8 cellular contexts compared by ENCODE assay signal in the genomic region with DNA sequence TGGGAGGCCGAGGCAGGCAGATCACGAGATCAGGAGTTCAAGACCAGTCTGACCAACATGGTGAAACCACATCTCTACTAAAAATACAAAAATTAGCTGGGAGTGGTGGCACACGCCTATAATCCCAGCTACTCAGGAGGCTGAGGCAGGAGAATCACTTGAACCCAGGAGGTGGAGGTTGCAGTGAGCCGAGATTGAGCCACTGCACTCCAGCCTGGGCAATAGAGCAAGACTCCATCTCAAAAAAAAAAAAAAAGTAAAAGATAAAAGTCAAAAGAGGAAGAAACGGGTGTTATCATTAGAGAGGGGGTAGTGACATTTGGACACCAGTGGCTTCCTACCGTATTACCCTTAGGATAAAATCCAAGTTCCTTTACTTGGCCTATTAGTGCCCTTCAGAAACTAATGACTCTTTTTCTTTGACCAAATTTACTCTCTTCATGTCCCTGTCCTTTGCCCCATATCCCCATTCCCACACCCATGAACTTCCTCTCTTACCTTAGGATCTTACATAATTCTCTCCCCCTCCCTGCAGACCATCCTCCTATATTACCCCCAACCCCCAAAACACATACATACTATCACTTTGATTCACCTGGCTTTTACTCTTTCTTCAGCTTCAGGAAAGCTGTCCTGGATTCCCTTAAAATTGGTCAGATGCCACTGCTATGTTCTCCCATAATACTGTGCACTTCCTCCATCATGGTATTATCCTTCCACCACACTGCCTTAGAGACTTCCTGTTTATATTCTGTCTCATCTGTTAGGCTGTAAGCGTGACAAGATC. TPM values are rescaled to one million over a fixed set of nuclear protein-coding genes. Genes with fewer than 3 reads are reported as not detected.
DNase-seq lines count a peak whose midpoint lies in the region; ATAC-seq and TF ChIP-seq lines count a peak whose summit lies in the region.
"Not testable (repeated sequence)": the region's sequence is repeated elsewhere in the genome, so short reads cannot be mapped to it uniquely, and the experiment has no call there.

No MANE protein-coding gene starts in this region.

- peaks cover 13% of the 10 kb centered on the region for H3K4me1 ChIP-seq in suprapubic skin

- intact Hi-C loops in CD4-positive, alpha-beta T cell (cut with DNase I, micrococcal nuclease) = loop anchor here in 1 of 2 experiments (2.0 to 5.0 kb wide), 3 partner anchors 90 to 500 kb away; a partner anchor contains a TSS

- peak overlapping the region; percentile 80 for H3K27ac Mint-ChIP-seq in CD4-positive, alpha-beta T cell
- peak overlapping the region; percentile 65 for H3K27ac Mint-ChIP-seq in activated CD4-positive, alpha-beta memory T cell treated with anti-CD3 and anti-CD28 coated beads, Interleukin-2, amount 10 ng/mL, durations not matched to agents 7 days and 5 days
- H3K27ac Mint-ChIP-seq in naive thymus-derived CD8-positive, alpha-beta T cell = peak overlapping the region; percentile 75 to 94 (median 87)

- not testable (repeated sequence) for H3K4me3 ChIP-seq in foreskin fibroblast (ENCODE audit: low read depth in 1 of 2, low read length in 2 of 2); suprapubic skin

- not testable (repeated sequence) for H3K9me3 Mint-ChIP-seq in CD4-positive, alpha-beta T cell; activated CD4-positive, alpha-beta memory T cell treated with anti-CD3 and anti-CD28 coated beads, Interleukin-2, amount 10 ng/mL, durations not matched to agents 7 days and 5 days
- peaks cover 0 to 10% (median 0%) of the 10 kb centered on the region in 9 donors for H3K9me3 Mint-ChIP-seq in naive thymus-derived CD8-positive, alpha-beta T cell

- 79% methylated on average over 7 of the region's 7 CpGs for WGBS in suprapubic skin

- not testable (repeated sequence) for H3K9me3 ChIP-seq in CD4-positive, alpha-beta T cell (ENCODE audit: control insufficient read depth, low read length); suprapubic skin

- POLR2A ChIA-PET in CD4-positive, alpha-beta T cell (lab: Charles Lee) = interaction anchor here (1.1 kb wide), 1 partner anchor 54 kb away, joined by 5 read pairs; no protein-coding TSS in a partner anchor
- POLR2A ChIA-PET in activated CD4-positive, alpha-beta memory T cell treated with anti-CD3 and anti-CD28 coated beads, Interleukin-2, amount 10 ng/mL, durations not matched to agents 7 days and 5 days (lab: Charles Lee) = interaction anchor here (1.1 kb wide), 1 partner anchor 32 kb away, joined by 3 read pairs; no protein-coding TSS in a partner anchor
- POLR2A ChIA-PET in naive thymus-derived CD8-positive, alpha-beta T cell (lab: Charles Lee) = interaction anchor here (0.5 to 1.2 kb wide), 3 partner anchors 27 to 292 kb away, joined by 3 to 4 read pairs (median 3); a partner anchor contains a TSS

- peaks cover 49% of the 10 kb centered on the region for H3K4me1 Mint-ChIP-seq in CD4-positive, alpha-beta T cell (ENCODE audit: low read depth)
- H3K4me1 Mint-ChIP-seq in activated CD4-positive, alpha-beta memory T cell treated with anti-CD3 and anti-CD28 coated beads, Interleukin-2, amount 10 ng/mL, durations not matched to agents 7 days and 5 days = peaks cover 47% of the 10 kb centered on the region
- peaks cover 21 to 52% (median 46%) of the 10 kb centered on the region in 4 donors for H3K4me1 Mint-ChIP-seq in naive thymus-derived CD8-positive, alpha-beta T cell

- not testable (repeated sequence) for TF ChIP-seq POLR2A in suprapubic skin (IDR thresholded peaks at IDR 0.05)

- H3K27me3 Mint-ChIP-seq in CD4-positive, alpha-beta T cell; activated CD4-positive, alpha-beta memory T cell treated with anti-CD3 and anti-CD28 coated beads, Interleukin-2, amount 10 ng/mL, durations not matched to agents 7 days and 5 days; naive thymus-derived CD8-positive, alpha-beta T cell: not testable (repeated sequence)

- H3K27me3 ChIP-seq in CD4-positive, alpha-beta T cell (ENCODE audit: control insufficient read depth, insufficient read depth, low read length); suprapubic skin: not testable (repeated sequence)

- TF ChIP-seq EP300 in suprapubic skin (IDR thresholded peaks at IDR 0.05) = not testable (repeated sequence)

- peak overlapping the region; percentile 50 for H3K27ac ChIP-seq in CD4-positive, alpha-beta T cell (ENCODE audit: low read depth, low read length)
- peak overlapping the region; percentile 8 for H3K27ac ChIP-seq in suprapubic skin

- CTCF ChIA-PET in CD4-positive, alpha-beta T cell (lab: Charles Lee); activated CD4-positive, alpha-beta memory T cell treated with anti-CD3 and anti-CD28 coated beads, Interleukin-2, amount 10 ng/mL, durations not matched to agents 7 days and 5 days (lab: Charles Lee): not testable (repeated sequence)

- H3K4me3 Mint-ChIP-seq in CD4-positive, alpha-beta T cell = peak overlapping the region; percentile 71
- peak overlapping the region; percentile 33 for H3K4me3 Mint-ChIP-seq in activated CD4-positive, alpha-beta memory T cell treated with anti-CD3 and anti-CD28 coated beads, Interleukin-2, amount 10 ng/mL, durations not matched to agents 7 days and 5 days
- peak overlapping the region; percentile 4 to 74 (median 62) for H3K4me3 Mint-ChIP-seq in naive thymus-derived CD8-positive, alpha-beta T cell

- TF ChIP-seq CTCF in CD4-positive, alpha-beta T cell (IDR thresholded peaks at IDR 0.05); foreskin fibroblast (IDR thresholded peaks at IDR 0.05; ENCODE audit: low read depth, low read length); suprapubic skin (IDR thresholded peaks at IDR 0.05): not testable (repeated sequence)

- H3K36me3 ChIP-seq in suprapubic skin = not testable (repeated sequence)

- H3K36me3 Mint-ChIP-seq in CD4-positive, alpha-beta T cell (ENCODE audit: low read depth) = peaks cover 15% of the 10 kb centered on the region
- H3K36me3 Mint-ChIP-seq in activated CD4-positive, alpha-beta memory T cell treated with anti-CD3 and anti-CD28 coated beads, Interleukin-2, amount 10 ng/mL, durations not matched to agents 7 days and 5 days (ENCODE audit: low read depth) = peaks cover 24% of the 10 kb centered on the region
- not testable (repeated sequence) for H3K36me3 Mint-ChIP-seq in naive thymus-derived CD8-positive, alpha-beta T cell

- ATAC-seq in CD4-positive, alpha-beta T cell (ENCODE audit: poor library complexity) = peak; percentile 7
- ATAC-seq in naive thymus-derived CD8-positive, alpha-beta T cell = not testable (repeated sequence)

- DNase-seq in CD4-positive, alpha-beta T cell; activated CD4-positive, alpha-beta memory T cell treated with anti-CD3 and anti-CD28 coated beads, Interleukin-2, amount 10 ng/mL, durations not matched to agents 7 days and 5 days; suprapubic skin (ENCODE audit: low spot score in 2 of 2): not testable (repeated sequence)
- DNase-seq in LHCN-M2 (ENCODE audit: low read depth) (peak; percentile 19), SIG-M5 treated with dmso at 0.1 percent for 504 hours (lab: John Stamatoyannopoulos, UW; ENCODE audit: unreplicated experiment) (peak; percentile 76), amniotic epithelial cell (ENCODE audit: low read depth) (peak; percentile 42), foreskin fibroblast (peak; percentile 38 to 69)
- DNase-seq in naive thymus-derived CD8-positive, alpha-beta T cell = peak in 2 of 10 donors; percentile 12 to 25

RNA-seq across cellular contexts. Expression of a gene that starts 4.5 kb away (rescaled TPM):
- total RNA-seq in CD4-positive, alpha-beta T cell = 1 to 10 TPM; 4.4 TPM
- 2.4 and 3.0 TPM in 2 replicates for total RNA-seq in LHCN-M2 (2014; rRNA removed)
- polyA plus RNA-seq in LHCN-M2 (2012) = 1.8 TPM
- 1 to 10 TPM; 7.5 to 8.3 TPM for total RNA-seq in activated CD4-positive, alpha-beta memory T cell treated with anti-CD3 and anti-CD28 coated beads, Interleukin-2, amount 10 ng/mL, durations not matched to agents 7 days and 5 days
- total RNA-seq in naive thymus-derived CD8-positive, alpha-beta T cell = 10 to 100 TPM; 29.1 to 34.2 TPM
- 1 to 10 TPM; 1.8 to 3.5 (median 2.2) TPM for polyA plus RNA-seq in naive thymus-derived CD8-positive, alpha-beta T cell
- total RNA-seq in suprapubic skin = 10 to 100 TPM in 1 of 4 donors, 1 to 10 TPM in 3; 2.5 to 12.7 (median 5.9) TPM

RNA-seq across cellular contexts. Expression of a gene that starts 4.9 kb away (rescaled TPM):
- total RNA-seq in CD4-positive, alpha-beta T cell = 1,000 to 10,000 TPM; 2,201 to 2,315 TPM
- total RNA-seq in LHCN-M2 (2014; rRNA removed) = 812 and 1,153 TPM in 2 replicates
- 1,767 TPM for polyA plus RNA-seq in LHCN-M2 (2012)
- total RNA-seq in activated CD4-positive, alpha-beta memory T cell treated with anti-CD3 and anti-CD28 coated beads, Interleukin-2, amount 10 ng/mL, durations not matched to agents 7 days and 5 days = 100 to 1,000 TPM; 869 to 878 TPM
- total RNA-seq in naive thymus-derived CD8-positive, alpha-beta T cell = 1,000 to 10,000 TPM; 2,217 to 2,293 TPM
- polyA plus RNA-seq in naive thymus-derived CD8-positive, alpha-beta T cell = 1,000 to 10,000 TPM; 3,712 to 4,384 (median 4,215) TPM
- 1,000 to 10,000 TPM in 3 of 4 donors, 100 to 1,000 TPM in 1; 888 to 1,822 (median 1,618) TPM for total RNA-seq in suprapubic skin

RNA-seq across cellular contexts. Expression of a gene that starts 41.4 kb away (rescaled TPM):
- total RNA-seq in CD4-positive, alpha-beta T cell = 10 to 100 TPM; 13.0 to 15.6 TPM
- total RNA-seq in LHCN-M2 (2014; rRNA removed) (27.8 and 30.1 TPM in 2 replicates), suprapubic skin (10 to 100 TPM; 12.1 to 25.6 (median 17.6) TPM)
- 14.0 TPM for polyA plus RNA-seq in LHCN-M2 (2012)
- total RNA-seq in activated CD4-positive, alpha-beta memory T cell treated with anti-CD3 and anti-CD28 coated beads, Interleukin-2, amount 10 ng/mL, durations not matched to agents 7 days and 5 days = 10 to 100 TPM; 25.6 to 26.5 TPM
- 10 to 100 TPM; 41.3 to 44.2 TPM for total RNA-seq in naive thymus-derived CD8-positive, alpha-beta T cell
- polyA plus RNA-seq in naive thymus-derived CD8-positive, alpha-beta T cell = 10 to 100 TPM; 15.6 to 20.6 (median 16.8) TPM
